ENCODE assay signal across 1 cellular context in genomic region chr14:21455592-21455911, GRCh38.
TF ChIP-seq lines count a peak whose summit lies in the region.

No MANE protein-coding gene starts in this region.

TF ChIP-seq in endothelial cell of umbilical vein, 7 proteins besides CTCF, POLR2A, EP300 and RAD21:
- no peak for TF ChIP-seq EZH2 (IDR thresholded peaks at IDR 0.05; ENCODE audit: borderline replicate concordance, low read depth, low read length, severe bottlenecking)
- no peak for TF ChIP-seq MAX (IDR thresholded peaks at IDR 0.05; ENCODE audit: insufficient read depth, insufficient read length)
- no peak for TF ChIP-seq MYC (IDR thresholded peaks at IDR 0.05; ENCODE audit: low read depth, low read length)
- TF ChIP-seq GATA2 (IDR thresholded peaks at IDR 0.05; ENCODE audit: insufficient read depth, insufficient read length, low read depth, low read length) = no peak
- no peak for TF ChIP-seq POLR2AphosphoS5 (IDR thresholded peaks at IDR 0.05; ENCODE audit: insufficient read depth, low read depth, low read length)
- no peak for TF ChIP-seq JUN (IDR thresholded peaks at IDR 0.05; ENCODE audit: borderline replicate concordance, insufficient read depth, insufficient read length, low read depth)
- TF ChIP-seq FOS (IDR thresholded peaks at IDR 0.05; ENCODE audit: borderline replicate concordance, insufficient read depth, low read length) = no peak
